6 cellular contexts compared by ENCODE assay signal in genomic region chr20:61382194-61382593, GRCh38.
"Had no signal": no experiment of that assay in that cellular context is flagged by ENCODE, and none has a peak within 500 bp of the region (broad histone marks: within the 10 kb centered on the region; RNA-seq: fewer than 3 reads in every experiment).

No MANE protein-coding gene starts in this region.

- ATAC-seq: K562 had no signal

- FAIRE-seq: K562 had no signal

- DNase-seq: IMR-90, KBM-7, KG1 had no signal

- H3K4me3 ChIP-seq: K562 had no signal

- H3K4me2 ChIP-seq: KMS-11 had no signal

- H3K9ac ChIP-seq: KMS-11 had no signal

- H3K27ac ChIP-seq: HL-60, KMS-11 had no signal
